Comparison of ENCODE assay signal across 8 cellular contexts in genomic region chr1:1692714-1693647, GRCh38. TPM values are rescaled to one million over a fixed set of nuclear protein-coding genes. Genes with fewer than 3 reads are reported as not detected.
A peak's percentile ranks its signal among the peaks of the same experiment; 100 is the strongest.
DNase-seq lines count a peak whose midpoint lies in the region; ATAC-seq and TF ChIP-seq lines count a peak whose summit lies in the region.
"Not testable (repeated sequence)": the region's sequence is repeated elsewhere in the genome, so short reads cannot be mapped to it uniquely, and the experiment has no call there.

Gene SLC35E2B, minus strand, starts transcription at chr1:1692795. Its CDS starts 16,096 bp downstream, at chr1:1676699.

- peak within 1 kb of the TSS; percentile 67 for H3K4me3 ChIP-seq in GM06990 (replicated peaks; ENCODE audit: low read depth, low read length)

- TF ChIP-seq CTCF in GM06990 (IDR thresholded peaks at IDR 0.05; ENCODE audit: insufficient read depth, low read length, poor library complexity, severe bottlenecking); osteocyte (IDR thresholded peaks at IDR 0.05): not testable (repeated sequence)

- peak; percentile 94 for DNase-seq in GM06990 (ENCODE audit: extremely low read depth, insufficient read length)
- peak; percentile 46 for DNase-seq in NCI-H1092 treated with DMSO at 0.1 percent for 48 hours (lab: John Stamatoyannopoulos, UW)
- DNase-seq in activated naive CD4-positive, alpha-beta T cell treated with anti-CD3 and anti-CD28 coated beads, Interleukin-2, amount 50 U/mL, for 16 hours: peak; percentile 81
- peak; percentile 34 for DNase-seq in glomerular endothelial cell (ENCODE audit: extremely low read depth, low read depth, low spot score)
- DNase-seq in osteocyte (ENCODE audit: extremely low spot score, unreplicated experiment): peak; percentile 97

- peak within 1 kb of the TSS; percentile 83 for H3K27ac Mint-ChIP-seq in osteocyte (ENCODE audit: unreplicated experiment)

- not testable (repeated sequence) for H3K9me3 Mint-ChIP-seq in osteocyte (ENCODE audit: unreplicated experiment)

- peak within 1 kb of the TSS; percentile 69 for H3K4me3 Mint-ChIP-seq in osteocyte (ENCODE audit: unreplicated experiment)

- not testable (repeated sequence) for H3K27me3 Mint-ChIP-seq in osteocyte (ENCODE audit: unreplicated experiment)

- not testable (repeated sequence) for H3K36me3 Mint-ChIP-seq in osteocyte (ENCODE audit: unreplicated experiment)

- ATAC-seq in HG02610 (IDR thresholded peaks at IDR 0.05; ENCODE audit: unreplicated experiment) (peak; percentile 76), SK-N-SH treated with all-trans-retinoic acid at 6 μM for 48 hours (peak; percentile 89)

- H3K4me1 Mint-ChIP-seq in osteocyte (ENCODE audit: unreplicated experiment): not testable (repeated sequence)

- peak within 1 kb of the TSS; percentile 72 for H3K27ac ChIP-seq in temporal lobe (ENCODE audit: low read depth, low read length)

- not testable (repeated sequence) for H3K27me3 ChIP-seq in GM06990 (replicated peaks; ENCODE audit: control insufficient read depth, insufficient read depth, low read length)

- not testable (repeated sequence) for H3K36me3 ChIP-seq in GM06990 (ENCODE audit: control insufficient read depth, insufficient read depth, low read length)

TF ChIP-seq in SK-N-SH treated with all-trans-retinoic acid at 6 μM for 48 hours, 23 proteins besides CTCF, POLR2A, EP300 and RAD21:
- TF ChIP-seq ZFP3 (CRISPR knock-in tag; IDR thresholded peaks at IDR 0.05): peak; percentile 89

RNA-seq across cellular contexts. Expression of gene SLC35E2B, which starts in this region (rescaled TPM):
- 40.0 and 62.2 TPM in 2 replicates for total RNA-seq in glomerular endothelial cell
- total RNA-seq in osteocyte: 84.9 and 85.2 TPM in 2 replicates
- 81.6 TPM for total RNA-seq in temporal lobe

Comparison
In these comparisons a context has a peak if more than half of its experiments do, and no peak if none do; other contexts are left out.
1. Peak in every context shown above with its lines: DNase-seq, ATAC-seq, H3K4me3 ChIP-seq and H3K27ac ChIP-seq.
2. DNase-seq: peak in every context shown above with its lines; median percentile 97 in osteocyte; 94 in GM06990; 81 in activated naive CD4-positive, alpha-beta T cell treated with anti-CD3 and anti-CD28 coated beads, Interleukin-2, amount 50 U/mL, for 16 hours; 46 in NCI-H1092 treated with DMSO at 0.1 percent for 48 hours; 34 in glomerular endothelial cell.